ENCODE assay signal across 8 cellular contexts in genomic region chr12:47705571-47706425, GRCh38. TPM values are rescaled to one million over a fixed set of nuclear protein-coding genes. Genes with fewer than 3 reads are reported as not detected.
DNase-seq lines count a peak whose midpoint lies in the region; ATAC-seq and TF ChIP-seq lines count a peak whose summit lies in the region.

A gene with protein sequence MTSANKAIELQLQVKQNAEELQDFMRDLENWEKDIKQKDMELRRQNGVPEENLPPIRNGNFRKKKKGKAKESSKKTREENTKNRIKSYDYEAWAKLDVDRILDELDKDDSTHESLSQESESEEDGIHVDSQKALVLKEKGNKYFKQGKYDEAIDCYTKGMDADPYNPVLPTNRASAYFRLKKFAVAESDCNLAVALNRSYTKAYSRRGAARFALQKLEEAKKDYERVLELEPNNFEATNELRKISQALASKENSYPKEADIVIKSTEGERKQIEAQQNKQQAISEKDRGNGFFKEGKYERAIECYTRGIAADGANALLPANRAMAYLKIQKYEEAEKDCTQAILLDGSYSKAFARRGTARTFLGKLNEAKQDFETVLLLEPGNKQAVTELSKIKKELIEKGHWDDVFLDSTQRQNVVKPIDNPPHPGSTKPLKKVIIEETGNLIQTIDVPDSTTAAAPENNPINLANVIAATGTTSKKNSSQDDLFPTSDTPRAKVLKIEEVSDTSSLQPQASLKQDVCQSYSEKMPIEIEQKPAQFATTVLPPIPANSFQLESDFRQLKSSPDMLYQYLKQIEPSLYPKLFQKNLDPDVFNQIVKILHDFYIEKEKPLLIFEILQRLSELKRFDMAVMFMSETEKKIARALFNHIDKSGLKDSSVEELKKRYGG (minus strand): TSS chr12:47706030. CDS start chr12:47702840, 3,190 bp downstream.

- peak within 1 kb of the TSS; percentile 96 for H3K4me3 Mint-ChIP-seq in activated naive CD8-positive, alpha-beta T cell treated with anti-CD3 and anti-CD28 coated beads, Interleukin-2, amount 10 ng/mL, durations not matched to agents 7 days and 5 days

- peak within 1 kb of the TSS; percentile 98 for H3K4me2 ChIP-seq in SU-DHL-6 (ENCODE audit: low read depth, low read length, poor library complexity, severe bottlenecking)

- H3K36me3 Mint-ChIP-seq in activated naive CD8-positive, alpha-beta T cell treated with anti-CD3 and anti-CD28 coated beads, Interleukin-2, amount 10 ng/mL, durations not matched to agents 7 days and 5 days = peaks cover 15% of the 10 kb centered on the region

- H3K4me1 ChIP-seq in ovary (ENCODE audit: insufficient read depth) (peaks cover 8% of the 10 kb centered on the region), thyroid gland (peaks cover 3 to 8% of the 10 kb centered on the region in 2 donors)

- peak within 1 kb of the TSS; percentile 68 for H3K4me3 ChIP-seq in SU-DHL-6 (ENCODE audit: insufficient read depth, low read length, poor library complexity, severe bottlenecking)
- H3K4me3 ChIP-seq in ovary = peak within 1 kb of the TSS; percentile 99
- peak within 1 kb of the TSS; percentile 47 to 89 (median 65) for H3K4me3 ChIP-seq in thyroid gland (replicated peaks in 1 of 3)

- peaks cover 12% of the 10 kb centered on the region for H3F3A ChIP-seq in SU-DHL-6 (ENCODE audit: insufficient read depth)

- 0 to 1% (median 0%) methylated on average over 54 to 66 of the region's 66 CpGs for WGBS in ovary, 3 donors
- WGBS in thyroid gland, 2 donors = 1% methylated on average over 16 to 33 of the region's 66 CpGs

- peaks cover 11% of the 10 kb centered on the region for H3K36me3 ChIP-seq in SU-DHL-6 (ENCODE audit: low read length)
- no peaks in the 10 kb centered on the region for H3K36me3 ChIP-seq in ovary
- H3K36me3 ChIP-seq in thyroid gland = no peaks in the 10 kb centered on the region

- H3K9me3 ChIP-seq in SU-DHL-6 (ENCODE audit: insufficient read depth, low read length) (no peaks in the 10 kb centered on the region), ovary (no peaks in the 10 kb centered on the region), thyroid gland (no peaks in the 10 kb centered on the region)

- H3K27me3 Mint-ChIP-seq in activated naive CD8-positive, alpha-beta T cell treated with anti-CD3 and anti-CD28 coated beads, Interleukin-2, amount 10 ng/mL, durations not matched to agents 7 days and 5 days = no peaks in the 10 kb centered on the region

- peak; percentile 81 for ATAC-seq in HG02623 (IDR thresholded peaks at IDR 0.05; ENCODE audit: unreplicated experiment)
- peak; percentile 94 for ATAC-seq in activated naive CD8-positive, alpha-beta T cell treated with anti-CD3 and anti-CD28 coated beads, Interleukin-2, amount 10 ng/mL, durations not matched to agents 7 days and 5 days (ENCODE audit: low read depth)
- peak; percentile 98 for ATAC-seq in Right ventricle myocardium inferior

- TF ChIP-seq CTCF in SU-DHL-6 (IDR thresholded peaks at IDR 0.05; ENCODE audit: insufficient read depth, low read length, poor library complexity, severe bottlenecking) = peak; percentile 38
- TF ChIP-seq CTCF in ovary (IDR thresholded peaks at IDR 0.05) = peak; percentile 76 to 87 (median 84)
- TF ChIP-seq CTCF in thyroid gland (IDR thresholded peaks at IDR 0.05) = peak; percentile 21 to 59 (median 42)

- intact Hi-C loops in Right ventricle myocardium inferior (cut with DNase I) (no loop called here), ovary (cut with DNase I) (loop anchor here in 2 of 4 donors (5.0 to 10.0 kb wide), 2 partner anchors 37 to 671 kb away; no protein-coding TSS in a partner anchor), thyroid gland (cut with DNase I) (no loop called here)

- H3K27ac Mint-ChIP-seq in activated naive CD8-positive, alpha-beta T cell treated with anti-CD3 and anti-CD28 coated beads, Interleukin-2, amount 10 ng/mL, durations not matched to agents 7 days and 5 days = peak within 1 kb of the TSS; percentile 97

- POLR2A ChIA-PET in activated naive CD8-positive, alpha-beta T cell treated with anti-CD3 and anti-CD28 coated beads, Interleukin-2, amount 10 ng/mL, durations not matched to agents 7 days and 5 days (lab: Charles Lee) = interaction anchor here (0.6 to 2.6 kb wide), 24 partner anchors 9 to 1632 kb away, joined by 3 to 10 read pairs (median 3); partner anchors contain the start of genes HDAC7, SLC38A1 and VDR

- H3K9me2 ChIP-seq in SU-DHL-6 (replicated peaks; ENCODE audit: insufficient read depth, low read length) = no peaks in the 10 kb centered on the region

- H3K4me1 Mint-ChIP-seq in activated naive CD8-positive, alpha-beta T cell treated with anti-CD3 and anti-CD28 coated beads, Interleukin-2, amount 10 ng/mL, durations not matched to agents 7 days and 5 days = peaks cover 44% of the 10 kb centered on the region

- H3K9me3 Mint-ChIP-seq in activated naive CD8-positive, alpha-beta T cell treated with anti-CD3 and anti-CD28 coated beads, Interleukin-2, amount 10 ng/mL, durations not matched to agents 7 days and 5 days = no peaks in the 10 kb centered on the region

- TF ChIP-seq POLR2A in GM10847 (IDR thresholded peaks at IDR 0.05; ENCODE audit: extremely low read depth, insufficient read length) (peak; percentile 95), ovary (IDR thresholded peaks at IDR 0.05) (peak; percentile 65), thyroid gland (IDR thresholded peaks at IDR 0.05) (peak in 1 of 2 donors; percentile 81)

- H3K27me3 ChIP-seq in SU-DHL-6 (ENCODE audit: low read length) (no peaks in the 10 kb centered on the region), ovary (no peaks in the 10 kb centered on the region), thyroid gland (no peaks in the 10 kb centered on the region)

- peak within 1 kb of the TSS; percentile 81 for H3K9ac ChIP-seq in SU-DHL-6 (ENCODE audit: low read length)

- peaks cover 43% of the 10 kb centered on the region for H3K79me2 ChIP-seq in SU-DHL-6 (ENCODE audit: insufficient read depth, low read length)

- peak; percentile 96 for DNase-seq in NCI-H1105 (lab: John Stamatoyannopoulos, UW)
- DNase-seq in activated naive CD8-positive, alpha-beta T cell treated with anti-CD3 and anti-CD28 coated beads, Interleukin-2, amount 10 ng/mL, durations not matched to agents 7 days and 5 days = peak; percentile 99
- peak; percentile 99 for DNase-seq in Right ventricle myocardium inferior (ENCODE audit: missing footprints)
- DNase-seq in ovary = peak; percentile 97 to 98 (median 97)
- peak; percentile 98 for DNase-seq in thyroid gland

- H2AFZ ChIP-seq in SU-DHL-6 (ENCODE audit: low read depth, low read length, severe bottlenecking) = peak within 1 kb of the TSS; percentile 31

- peak within 1 kb of the TSS; percentile 72 for H3K27ac ChIP-seq in SU-DHL-6 (ENCODE audit: low read depth, low read length)
- peak within 1 kb of the TSS; percentile 64 to 81 for H3K27ac ChIP-seq in ovary
- peak within 1 kb of the TSS; percentile 51 to 84 (median 75) for H3K27ac ChIP-seq in thyroid gland

- H4K20me1 ChIP-seq in SU-DHL-6 (ENCODE audit: low read depth, low read length) = no peaks in the 10 kb centered on the region

- TF ChIP-seq EP300 in ovary (IDR thresholded peaks at IDR 0.05) = no peak

RNA-seq across cellular contexts. Expression of the gene that starts here (rescaled TPM):
- total RNA-seq in activated naive CD8-positive, alpha-beta T cell treated with anti-CD3 and anti-CD28 coated beads, Interleukin-2, amount 10 ng/mL, durations not matched to agents 7 days and 5 days = 10 to 100 TPM; 36.0 to 41.1 TPM
- 24.4 TPM for total RNA-seq in Right ventricle myocardium inferior
- 10 to 100 TPM; 18.4 to 71.3 (median 41.8) TPM for total RNA-seq in ovary
- 10 to 100 TPM; 15.6 to 18.6 TPM for polyA plus RNA-seq in ovary
- 10 to 100 TPM; 17.9 to 24.9 (median 21.4) TPM for total RNA-seq in thyroid gland

Comparison
In these comparisons a context has a peak if more than half of its experiments do, and no peak if none do; other contexts are left out.
1. Peak in every context shown above with its lines: DNase-seq, ATAC-seq, H3K4me3 ChIP-seq and H3K27ac ChIP-seq.